ENCODE assay signal across 28 cellular contexts in the genomic region with DNA sequence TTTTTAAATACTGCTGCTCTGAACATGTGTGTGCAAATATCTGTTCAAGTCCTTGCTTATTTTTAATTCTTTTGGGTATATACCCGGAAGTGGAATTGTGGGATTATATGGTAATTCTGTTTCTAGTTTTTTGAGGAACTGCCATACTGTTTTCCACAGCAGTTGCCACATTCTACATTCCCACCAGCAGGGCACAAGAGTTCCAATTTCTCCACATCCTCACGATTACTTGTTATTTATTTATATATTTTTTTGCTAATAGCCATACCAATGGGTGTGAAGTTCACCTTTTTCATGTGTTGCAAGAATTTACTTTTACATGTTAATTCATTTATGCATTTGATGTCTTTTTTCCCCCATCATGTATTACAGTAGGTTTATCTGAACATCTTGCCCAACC.
A peak's percentile ranks its signal among the peaks of the same experiment; 100 is the strongest.
DNase-seq lines count a peak whose midpoint lies in the region; ATAC-seq and TF ChIP-seq lines count a peak whose summit lies in the region.
"Had no signal": no experiment of that assay in that cellular context is flagged by ENCODE, and none has a peak within 500 bp of the region (broad histone marks: within the 10 kb centered on the region; RNA-seq: fewer than 3 reads in every experiment).

No MANE protein-coding gene starts in this region.

- POLR2A ChIA-PET in T-cell (lab: Charles Lee) = no interaction called here
- POLR2A ChIA-PET in naive thymus-derived CD4-positive, alpha-beta T cell (lab: Charles Lee) = no interaction called here

- no peaks in the 10 kb centered on the region for H3K9me3 ChIP-seq in naive thymus-derived CD4-positive, alpha-beta T cell (ENCODE audit: control insufficient read depth in 2 of 3, low read length in 3 of 3)
- no peaks in the 10 kb centered on the region for H3K9me3 ChIP-seq in heart right ventricle
- H3K9me3 ChIP-seq: tibial nerve had no signal

- H3K4me3 ChIP-seq in choroid plexus epithelial cell (ENCODE audit: low read depth, low read length) (no peak overlapping the region), heart right ventricle (no peak overlapping the region)
- no peak overlapping the region for H3K4me3 ChIP-seq in naive thymus-derived CD4-positive, alpha-beta T cell (ENCODE audit: low read length)
- H3K4me3 ChIP-seq: coronary artery, PC-9, tibial nerve had no signal

- H3K27me3 ChIP-seq in naive thymus-derived CD4-positive, alpha-beta T cell (ENCODE audit: control insufficient read depth in 2 of 2, insufficient read depth in 2 of 2, low read length in 2 of 2) = no peaks in the 10 kb centered on the region
- peaks cover 0 to 23% (median 8%) of the 10 kb centered on the region in 7 donors for H3K27me3 ChIP-seq in heart right ventricle
- H3K27me3 ChIP-seq: tibial nerve had no signal

- no peaks in the 10 kb centered on the region for H3K4me1 ChIP-seq in naive thymus-derived CD4-positive, alpha-beta T cell (ENCODE audit: control insufficient read depth in 2 of 2, insufficient read depth in 2 of 2, low read length in 2 of 2)
- peaks cover 0 to 23% (median 13%) of the 10 kb centered on the region in 9 donors for H3K4me1 ChIP-seq in heart right ventricle

- CTCF ChIA-PET in T-cell (lab: Charles Lee) = no interaction called here
- CTCF ChIA-PET in naive thymus-derived CD4-positive, alpha-beta T cell (lab: Charles Lee) = no interaction called here

- TF ChIP-seq CTCF in HFFc6 (IDR thresholded peaks at IDR 0.05) (peak; percentile 65), choroid plexus epithelial cell (conservative IDR thresholded peaks at IDR 0.05; ENCODE audit: low read depth, low read length) (peak; percentile 29), mesothelial cell of epicardium (IDR thresholded peaks at IDR 0.05; ENCODE audit: unreplicated experiment) (peak; percentile 39), heart right ventricle (IDR thresholded peaks at IDR 0.05) (no peak)

- intact Hi-C loops in naive thymus-derived CD4-positive, alpha-beta T cell (cut with micrococcal nuclease) = no loop called here
- intact Hi-C loops in heart right ventricle (cut with DNase I) = loop anchor here in 1 of 10 donors (10.0 kb wide), 1 partner anchor 60 kb away; no protein-coding TSS in a partner anchor

- no peaks in the 10 kb centered on the region for H3K36me3 Mint-ChIP-seq in HFFc6 (ENCODE audit: low read depth)
- no peaks in the 10 kb centered on the region for H3K36me3 Mint-ChIP-seq in mesothelial cell of epicardium
- no peaks in the 10 kb centered on the region for H3K36me3 Mint-ChIP-seq in T-cell
- peaks cover 0 to 5% (median 0%) of the 10 kb centered on the region in 5 donors for H3K36me3 Mint-ChIP-seq in naive thymus-derived CD4-positive, alpha-beta T cell
- H3K36me3 Mint-ChIP-seq: activated naive CD8-positive, alpha-beta T cell had no signal

- 43 to 46% methylated on average over 2 of the region's 2 CpGs for WGBS in heart right ventricle, 2 donors

- no peak for ATAC-seq in T-cell (replicated peaks in 1 of 4)
- no peak for ATAC-seq in naive thymus-derived CD4-positive, alpha-beta T cell
- no peak for ATAC-seq in heart right ventricle

- no peak overlapping the region for H3K4me3 Mint-ChIP-seq in HFFc6
- H3K4me3 Mint-ChIP-seq in mesothelial cell of epicardium = no peak overlapping the region
- H3K4me3 Mint-ChIP-seq in T-cell = no peak overlapping the region
- H3K4me3 Mint-ChIP-seq in naive thymus-derived CD4-positive, alpha-beta T cell = no peak overlapping the region
- H3K4me3 Mint-ChIP-seq: activated CD4-positive, alpha-beta T cell treated with anti-CD3 and anti-CD28 coated beads, Interleukin-2, amount 10 ng/mL, durations not matched to agents 24 days and 14 days; activated naive CD8-positive, alpha-beta T cell; CD4-positive, alpha-beta T cell had no signal

- H3K27me3 Mint-ChIP-seq in HFFc6 (ENCODE audit: insufficient read depth) (peaks cover 2% of the 10 kb centered on the region), mesothelial cell of epicardium (ENCODE audit: low read depth) (peaks cover 4% of the 10 kb centered on the region), T-cell (peaks cover 0 to 21% of the 10 kb centered on the region in 2 donors)
- H3K27me3 Mint-ChIP-seq in naive thymus-derived CD4-positive, alpha-beta T cell = peaks cover 0 to 32% (median 18%) of the 10 kb centered on the region in 5 donors

- peaks cover 48% of the 10 kb centered on the region for H3K4me1 Mint-ChIP-seq in HFFc6 (ENCODE audit: low read depth)
- H3K4me1 Mint-ChIP-seq in mesothelial cell of epicardium = peaks cover 18% of the 10 kb centered on the region
- H3K4me1 Mint-ChIP-seq in T-cell = no peaks in the 10 kb centered on the region
- no peaks in the 10 kb centered on the region for H3K4me1 Mint-ChIP-seq in naive thymus-derived CD4-positive, alpha-beta T cell
- H3K4me1 Mint-ChIP-seq: activated CD4-positive, alpha-beta T cell treated with anti-CD3 and anti-CD28 coated beads, Interleukin-2, amount 10 ng/mL, durations not matched to agents 24 days and 14 days had no signal

- no peaks in the 10 kb centered on the region for H3K36me3 ChIP-seq in naive thymus-derived CD4-positive, alpha-beta T cell (ENCODE audit: control insufficient read depth in 2 of 3, insufficient read depth in 3 of 3, low read length in 3 of 3)
- H3K36me3 ChIP-seq in heart right ventricle = no peaks in the 10 kb centered on the region
- H3K36me3 ChIP-seq: tibial nerve, WERI-Rb-1 had no signal

- H3K9me3 Mint-ChIP-seq in HFFc6 = no peaks in the 10 kb centered on the region
- no peaks in the 10 kb centered on the region for H3K9me3 Mint-ChIP-seq in mesothelial cell of epicardium
- H3K9me3 Mint-ChIP-seq in T-cell = peaks cover 0 to 4% (median 0%) of the 10 kb centered on the region in 3 donors
- peaks cover 0 to 4% (median 0%) of the 10 kb centered on the region in 11 donors for H3K9me3 Mint-ChIP-seq in naive thymus-derived CD4-positive, alpha-beta T cell
- H3K9me3 Mint-ChIP-seq: activated CD4-positive, alpha-beta T cell treated with anti-CD3 and anti-CD28 coated beads, Interleukin-2, amount 10 ng/mL, durations not matched to agents 24 days and 14 days; CD4-positive, alpha-beta T cell had no signal

- DNase-seq in HFFc6 = no peak
- no peak for DNase-seq in choroid plexus epithelial cell (ENCODE audit: low read depth)
- DNase-seq in mesothelial cell of epicardium (ENCODE audit: low spot score in 2 of 2, unreplicated experiment in 2 of 2) = no peak
- no peak for DNase-seq in T-cell
- no peak for DNase-seq in RKO (ENCODE audit: low spot score)
- no peak for DNase-seq in naive thymus-derived CD4-positive, alpha-beta T cell
- no peak for DNase-seq in heart right ventricle
- DNase-seq: activated CD4-positive, alpha-beta T cell treated with anti-CD3 and anti-CD28 coated beads, Interleukin-2, amount 10 ng/mL, durations not matched to agents 24 days and 14 days; activated CD8-positive, alpha-beta memory T cell treated with anti-CD3 and anti-CD28 coated beads for 24 hours; activated effector memory CD4-positive, alpha-beta T cell treated with Interleukin-2 at 50 U/mL for 16 hours; activated T-cell treated with anti-CD3 and anti-CD28 coated beads for 4 hours; CD4-positive, alpha-beta T cell; DND-41; glutamatergic neuron; IMR-90; mammary epithelial cell; NCI-H1436 treated with DMSO at 0.1 percent for 48 hours; NCI-H2081 treated with DMSO at 0.1 percent for 48 hours; NCI-H2227 treated with DMSO at 0.1 percent for 48 hours; NCI-H526 treated with DMSO at 0.1 percent for 48 hours; PC-9; SHP77 treated with DMSO at 0.1 percent for 48 hours; stimulated activated CD4-positive, alpha-beta T cell treated with anti-CD3 and anti-CD28 coated beads, Interleukin-15, amount 100 ng/mL, for 24 hours; stimulated activated CD4-positive, alpha-beta T cell treated with anti-CD3 and anti-CD28 coated beads, Interleukin-4, amount 100 ng/mL, for 4 hours; WERI-Rb-1 had no signal

- H3K27ac Mint-ChIP-seq in HFFc6 (no peak overlapping the region), mesothelial cell of epicardium (no peak overlapping the region), T-cell (no peak overlapping the region)
- no peak overlapping the region for H3K27ac Mint-ChIP-seq in naive thymus-derived CD4-positive, alpha-beta T cell
- H3K27ac Mint-ChIP-seq: activated CD4-positive, alpha-beta T cell treated with anti-CD3 and anti-CD28 coated beads, Interleukin-2, amount 10 ng/mL, durations not matched to agents 24 days and 14 days; activated naive CD8-positive, alpha-beta T cell; CD4-positive, alpha-beta T cell had no signal

- H3K27ac ChIP-seq in naive thymus-derived CD4-positive, alpha-beta T cell (ENCODE audit: low read depth, low read length) = no peak overlapping the region
- H3K27ac ChIP-seq in heart right ventricle = no peak overlapping the region
- H3K27ac ChIP-seq: coronary artery, PC-9, tibial nerve, WERI-Rb-1 had no signal

Comparison
In these comparisons a context has a peak if more than half of its experiments do, and no peak if none do; other contexts are left out.
1. CTCF ChIP-seq: peak in HFFc6 (single experiment), choroid plexus epithelial cell (single experiment) and mesothelial cell of epicardium (single experiment); none in heart right ventricle (0 of 9).